In genomic region chr1:3744646-3745045, GRCh38 we compare ENCODE assay signal across 3 cellular contexts.
A peak's percentile ranks its signal among the peaks of the same experiment; 100 is the strongest.
TF ChIP-seq lines count a peak whose summit lies in the region.

No MANE protein-coding gene starts in this region.

TF ChIP-seq in HepG2, 621 proteins besides CTCF, POLR2A, EP300 and RAD21:
- TF ChIP-seq ZNF660 (CRISPR knock-in tag; IDR thresholded peaks at IDR 0.05; ENCODE audit: borderline replicate concordance, low read depth) (no peak), ZNF878 (CRISPR knock-in tag; IDR thresholded peaks at IDR 0.05) (no peak), HDAC2 (CRISPR knock-in tag; IDR thresholded peaks at IDR 0.05) (no peak), ZBTB33 (CRISPR knock-in tag; IDR thresholded peaks at IDR 0.05) (peak; percentile 40; the same call in 1 of the 2 replicates), RBFOX2 (IDR thresholded peaks at IDR 0.05; ENCODE audit: low read depth, low read length) (0 out of 2 replicates have a peak, but pooled peaks have one; percentile 19), SIN3B (IDR thresholded peaks at IDR 0.05; ENCODE audit: low read length) (no peak)

TF ChIP-seq in H1, 55 proteins besides CTCF, POLR2A, EP300 and RAD21:
- TF ChIP-seq ATF3 (IDR thresholded peaks at IDR 0.05; ENCODE audit: insufficient read depth, low read depth, low read length): no peak
- TF ChIP-seq JUN (IDR thresholded peaks at IDR 0.05; ENCODE audit: low read depth, low read length): no peak
- no peak for TF ChIP-seq CHD7 (IDR thresholded peaks at IDR 0.05; ENCODE audit: insufficient replicate concordance, low read length)
- TF ChIP-seq CREB1 (IDR thresholded peaks at IDR 0.05): no peak
- TF ChIP-seq SAP30 (IDR thresholded peaks at IDR 0.05; ENCODE audit: insufficient read depth, insufficient replicate concordance, low read length): no peak
- no peak for TF ChIP-seq SIX5 (IDR thresholded peaks at IDR 0.05; ENCODE audit: low read depth, low read length)
- TF ChIP-seq HDAC2 (IDR thresholded peaks at IDR 0.05; ENCODE audit: borderline replicate concordance in 1 of 2, low read depth in 2 of 2, low read length in 2 of 2): no peak
- no peak for TF ChIP-seq FOSL1 (IDR thresholded peaks at IDR 0.05; ENCODE audit: insufficient read depth, low read depth, low read length)
- no peak for TF ChIP-seq MAX (IDR thresholded peaks at IDR 0.05)
- TF ChIP-seq RNF2 (IDR thresholded peaks at IDR 0.05; ENCODE audit: borderline replicate concordance, low read depth, low read length, missing control alignments, poor library complexity, severe bottlenecking): no peak
- no peak for TF ChIP-seq EGR1 (IDR thresholded peaks at IDR 0.05; ENCODE audit: borderline replicate concordance, low read depth, low read length)

TF ChIP-seq in neural cell, 6 proteins besides CTCF, POLR2A, EP300 and RAD21:
- TF ChIP-seq SMC3 (conservative IDR thresholded peaks at IDR 0.05; ENCODE audit: poor library complexity): no peak
- no peak for TF ChIP-seq REST (IDR thresholded peaks at IDR 0.05; ENCODE audit: borderline replicate concordance)
- TF ChIP-seq MXI1 (conservative IDR thresholded peaks at IDR 0.05; ENCODE audit: poor library complexity, severe bottlenecking): no peak
- no peak for TF ChIP-seq POLR2AphosphoS5 (IDR thresholded peaks at IDR 0.05)
- no peak for TF ChIP-seq EZH2 (IDR thresholded peaks at IDR 0.05; ENCODE audit: borderline replicate concordance, insufficient read depth, low read length, poor library complexity, severe bottlenecking)
- no peak for TF ChIP-seq TAF1 (IDR thresholded peaks at IDR 0.05; ENCODE audit: low read depth)
